1 cellular context compared by ENCODE assay signal in the genomic region with DNA sequence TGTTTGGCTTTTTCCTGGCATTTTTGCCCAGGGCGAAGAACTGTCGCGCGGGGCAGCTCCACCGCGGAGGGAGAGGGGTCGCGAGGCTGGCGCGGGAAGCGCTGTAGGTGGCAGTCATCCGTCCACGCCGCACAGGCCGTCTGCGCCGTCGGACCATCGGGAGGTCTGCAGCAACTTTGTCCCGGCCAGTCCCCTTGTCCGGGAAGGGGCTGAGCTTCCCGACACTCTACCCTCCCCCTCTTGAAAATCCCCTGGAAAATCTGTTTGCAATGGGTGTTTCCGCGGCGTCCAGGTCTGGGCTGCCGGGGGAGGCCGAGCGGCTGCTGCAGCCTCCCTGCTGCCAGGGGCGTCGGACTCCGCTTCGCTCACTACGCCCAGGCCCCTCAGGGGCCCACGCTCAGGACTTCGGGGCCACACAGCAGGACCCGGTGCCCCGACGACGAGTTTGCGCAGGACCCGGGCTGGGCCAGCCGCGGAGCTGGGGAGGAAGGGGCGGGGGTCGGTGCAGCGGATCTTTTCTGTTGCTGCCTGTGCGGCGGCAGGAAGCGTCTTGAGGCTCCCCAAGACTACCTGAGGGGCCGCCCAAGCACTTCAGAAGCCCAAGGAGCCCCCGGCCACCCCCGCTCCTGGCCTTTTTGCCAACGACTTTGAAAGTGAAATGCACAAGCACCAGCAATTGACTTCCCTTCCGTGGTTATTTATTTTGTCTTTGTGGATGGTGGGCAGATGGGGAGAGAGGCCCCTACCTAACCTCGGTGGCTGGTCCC.
TF ChIP-seq lines count a peak whose summit lies in the region.

No MANE protein-coding gene starts in this region.

TF ChIP-seq in HepG2, 621 proteins besides CTCF, POLR2A, EP300 and RAD21 (continues in another document):
- TF ChIP-seq ZNF883 (CRISPR knock-in tag; IDR thresholded peaks at IDR 0.05; ENCODE audit: not compliant biosample characterization) = peak; percentile 56
- no peak for TF ChIP-seq ZNF761 (CRISPR knock-in tag; conservative IDR thresholded peaks at IDR 0.05)
- TF ChIP-seq KLF9 (CRISPR knock-in tag; IDR thresholded peaks at IDR 0.05; ENCODE audit: low read depth) = no peak
- no peak for TF ChIP-seq ZNF781 (CRISPR knock-in tag; IDR thresholded peaks at IDR 0.05; ENCODE audit: borderline replicate concordance, not compliant biosample characterization)
- TF ChIP-seq ZZZ3 (CRISPR knock-in tag; IDR thresholded peaks at IDR 0.05; ENCODE audit: borderline replicate concordance) = no peak
- peak; percentile 38; the same call in 1 of the 2 replicates for TF ChIP-seq ZFX (CRISPR knock-in tag; IDR thresholded peaks at IDR 0.05; ENCODE audit: low read depth)
- TF ChIP-seq, protein P1, sequence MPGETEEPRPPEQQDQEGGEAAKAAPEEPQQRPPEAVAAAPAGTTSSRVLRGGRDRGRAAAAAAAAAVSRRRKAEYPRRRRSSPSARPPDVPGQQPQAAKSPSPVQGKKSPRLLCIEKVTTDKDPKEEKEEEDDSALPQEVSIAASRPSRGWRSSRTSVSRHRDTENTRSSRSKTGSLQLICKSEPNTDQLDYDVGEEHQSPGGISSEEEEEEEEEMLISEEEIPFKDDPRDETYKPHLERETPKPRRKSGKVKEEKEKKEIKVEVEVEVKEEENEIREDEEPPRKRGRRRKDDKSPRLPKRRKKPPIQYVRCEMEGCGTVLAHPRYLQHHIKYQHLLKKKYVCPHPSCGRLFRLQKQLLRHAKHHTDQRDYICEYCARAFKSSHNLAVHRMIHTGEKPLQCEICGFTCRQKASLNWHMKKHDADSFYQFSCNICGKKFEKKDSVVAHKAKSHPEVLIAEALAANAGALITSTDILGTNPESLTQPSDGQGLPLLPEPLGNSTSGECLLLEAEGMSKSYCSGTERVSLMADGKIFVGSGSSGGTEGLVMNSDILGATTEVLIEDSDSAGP (CRISPR knock-in tag; IDR thresholded peaks at IDR 0.05; ENCODE audit: borderline replicate concordance) = peak; percentile 54; the same call in 1 of the 2 replicates
- TF ChIP-seq PPARG (CRISPR knock-in tag; conservative IDR thresholded peaks at IDR 0.05) = 0 out of 2 replicates have a peak, but pooled peaks have one; percentile 18
- TF ChIP-seq PITX1 (CRISPR knock-in tag; IDR thresholded peaks at IDR 0.05) = no peak
- TF ChIP-seq LCORL (IDR thresholded peaks at IDR 0.05) = no peak
- peak; percentile 29; the same call in 1 of the 2 replicates for TF ChIP-seq LCORL (CRISPR knock-in tag; IDR thresholded peaks at IDR 0.05)
- 0 out of 2 replicates have a peak, but pooled peaks have one; percentile 12 for TF ChIP-seq ZSCAN9 (CRISPR knock-in tag; IDR thresholded peaks at IDR 0.05; ENCODE audit: borderline replicate concordance)
- no peak for TF ChIP-seq SMYD3 (CRISPR knock-in tag; IDR thresholded peaks at IDR 0.05)
- TF ChIP-seq NCOA2 (CRISPR knock-in tag; IDR thresholded peaks at IDR 0.05) = peak; percentile 77
- peak; percentile 65; the same call in 1 of the 2 replicates for TF ChIP-seq HOXA5 (CRISPR knock-in tag; IDR thresholded peaks at IDR 0.05)
- TF ChIP-seq KLF6 (CRISPR knock-in tag; IDR thresholded peaks at IDR 0.05) = 0 out of 2 replicates have a peak, but pooled peaks have one; percentile 23
- TF ChIP-seq, protein P2, sequence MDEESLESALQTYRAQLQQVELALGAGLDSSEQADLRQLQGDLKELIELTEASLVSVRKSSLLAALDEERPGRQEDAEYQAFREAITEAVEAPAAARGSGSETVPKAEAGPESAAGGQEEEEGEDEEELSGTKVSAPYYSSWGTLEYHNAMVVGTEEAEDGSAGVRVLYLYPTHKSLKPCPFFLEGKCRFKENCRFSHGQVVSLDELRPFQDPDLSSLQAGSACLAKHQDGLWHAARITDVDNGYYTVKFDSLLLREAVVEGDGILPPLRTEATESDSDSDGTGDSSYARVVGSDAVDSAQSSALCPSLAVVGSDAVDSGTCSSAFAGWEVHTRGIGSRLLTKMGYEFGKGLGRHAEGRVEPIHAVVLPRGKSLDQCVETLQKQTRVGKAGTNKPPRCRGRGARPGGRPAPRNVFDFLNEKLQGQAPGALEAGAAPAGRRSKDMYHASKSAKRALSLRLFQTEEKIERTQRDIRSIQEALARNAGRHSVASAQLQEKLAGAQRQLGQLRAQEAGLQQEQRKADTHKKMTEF (CRISPR knock-in tag; IDR thresholded peaks at IDR 0.05) = 0 out of 2 replicates have a peak, but pooled peaks have one; percentile 36
- peak; percentile 50 for TF ChIP-seq SAP130 (CRISPR knock-in tag; IDR thresholded peaks at IDR 0.05; ENCODE audit: low read depth)
- 0 out of 2 replicates have a peak, but pooled peaks have one; percentile 40 for TF ChIP-seq KDM4B (CRISPR knock-in tag; IDR thresholded peaks at IDR 0.05)
- TF ChIP-seq ZFP36L1 (CRISPR knock-in tag; IDR thresholded peaks at IDR 0.05) = 0 out of 2 replicates have a peak, but pooled peaks have one; percentile 35
- TF ChIP-seq, protein P3, sequence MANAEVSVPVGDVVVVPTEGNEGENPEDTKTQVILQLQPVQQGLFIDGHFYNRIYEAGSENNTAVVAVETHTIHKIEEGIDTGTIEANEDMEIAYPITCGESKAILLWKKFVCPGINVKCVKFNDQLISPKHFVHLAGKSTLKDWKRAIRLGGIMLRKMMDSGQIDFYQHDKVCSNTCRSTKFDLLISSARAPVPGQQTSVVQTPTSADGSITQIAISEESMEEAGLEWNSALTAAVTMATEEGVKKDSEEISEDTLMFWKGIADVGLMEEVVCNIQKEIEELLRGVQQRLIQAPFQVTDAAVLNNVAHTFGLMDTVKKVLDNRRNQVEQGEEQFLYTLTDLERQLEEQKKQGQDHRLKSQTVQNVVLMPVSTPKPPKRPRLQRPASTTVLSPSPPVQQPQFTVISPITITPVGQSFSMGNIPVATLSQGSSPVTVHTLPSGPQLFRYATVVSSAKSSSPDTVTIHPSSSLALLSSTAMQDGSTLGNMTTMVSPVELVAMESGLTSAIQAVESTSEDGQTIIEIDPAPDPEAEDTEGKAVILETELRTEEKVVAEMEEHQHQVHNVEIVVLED (CRISPR knock-in tag; IDR thresholded peaks at IDR 0.05; ENCODE audit: borderline replicate concordance) = peak; percentile 25; the same call in 1 of the 2 replicates
- TF ChIP-seq SIX4 (CRISPR knock-in tag; IDR thresholded peaks at IDR 0.05) = 0 out of 2 replicates have a peak, but pooled peaks have one; percentile 26
- TF ChIP-seq, protein P4, sequence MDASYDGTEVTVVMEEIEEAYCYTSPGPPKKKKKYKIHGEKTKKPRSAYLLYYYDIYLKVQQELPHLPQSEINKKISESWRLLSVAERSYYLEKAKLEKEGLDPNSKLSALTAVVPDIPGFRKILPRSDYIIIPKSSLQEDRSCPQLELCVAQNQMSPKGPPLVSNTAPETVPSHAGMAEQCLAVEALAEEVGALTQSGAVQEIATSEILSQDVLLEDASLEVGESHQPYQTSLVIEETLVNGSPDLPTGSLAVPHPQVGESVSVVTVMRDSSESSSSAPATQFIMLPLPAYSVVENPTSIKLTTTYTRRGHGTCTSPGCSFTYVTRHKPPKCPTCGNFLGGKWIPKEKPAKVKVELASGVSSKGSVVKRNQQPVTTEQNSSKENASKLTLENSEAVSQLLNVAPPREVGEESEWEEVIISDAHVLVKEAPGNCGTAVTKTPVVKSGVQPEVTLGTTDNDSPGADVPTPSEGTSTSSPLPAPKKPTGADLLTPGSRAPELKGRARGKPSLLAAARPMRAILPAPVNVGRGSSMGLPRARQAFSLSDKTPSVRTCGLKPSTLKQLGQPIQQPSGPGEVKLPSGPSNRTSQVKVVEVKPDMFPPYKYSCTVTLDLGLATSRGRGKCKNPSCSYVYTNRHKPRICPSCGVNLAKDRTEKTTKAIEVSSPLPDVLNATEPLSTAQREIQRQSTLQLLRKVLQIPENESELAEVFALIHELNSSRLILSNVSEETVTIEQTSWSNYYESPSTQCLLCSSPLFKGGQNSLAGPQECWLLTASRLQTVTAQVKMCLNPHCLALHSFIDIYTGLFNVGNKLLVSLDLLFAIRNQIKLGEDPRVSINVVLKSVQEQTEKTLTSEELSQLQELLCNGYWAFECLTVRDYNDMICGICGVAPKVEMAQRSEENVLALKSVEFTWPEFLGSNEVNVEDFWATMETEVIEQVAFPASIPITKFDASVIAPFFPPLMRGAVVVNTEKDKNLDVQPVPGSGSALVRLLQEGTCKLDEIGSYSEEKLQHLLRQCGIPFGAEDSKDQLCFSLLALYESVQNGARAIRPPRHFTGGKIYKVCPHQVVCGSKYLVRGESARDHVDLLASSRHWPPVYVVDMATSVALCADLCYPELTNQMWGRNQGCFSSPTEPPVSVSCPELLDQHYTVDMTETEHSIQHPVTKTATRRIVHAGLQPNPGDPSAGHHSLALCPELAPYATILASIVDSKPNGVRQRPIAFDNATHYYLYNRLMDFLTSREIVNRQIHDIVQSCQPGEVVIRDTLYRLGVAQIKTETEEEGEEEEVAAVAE (CRISPR knock-in tag; IDR thresholded peaks at IDR 0.05; ENCODE audit: borderline replicate concordance) = no peak
- TF ChIP-seq, protein P5, sequence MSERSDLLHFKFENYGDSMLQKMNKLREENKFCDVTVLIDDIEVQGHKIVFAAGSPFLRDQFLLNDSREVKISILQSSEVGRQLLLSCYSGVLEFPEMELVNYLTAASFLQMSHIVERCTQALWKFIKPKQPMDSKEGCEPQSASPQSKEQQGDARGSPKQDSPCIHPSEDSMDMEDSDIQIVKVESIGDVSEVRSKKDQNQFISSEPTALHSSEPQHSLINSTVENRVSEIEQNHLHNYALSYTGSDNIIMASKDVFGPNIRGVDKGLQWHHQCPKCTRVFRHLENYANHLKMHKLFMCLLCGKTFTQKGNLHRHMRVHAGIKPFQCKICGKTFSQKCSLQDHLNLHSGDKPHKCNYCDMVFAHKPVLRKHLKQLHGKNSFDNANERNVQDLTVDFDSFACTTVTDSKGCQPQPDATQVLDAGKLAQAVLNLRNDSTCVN (CRISPR knock-in tag; IDR thresholded peaks at IDR 0.05; ENCODE audit: borderline replicate concordance) = peak; percentile 23; the same call in 1 of the 2 replicates
- peak; percentile 68 for TF ChIP-seq ZNF777 (CRISPR knock-in tag; IDR thresholded peaks at IDR 0.05)
- peak; percentile 58; the same call in 1 of the 2 replicates for TF ChIP-seq HOXA3 (CRISPR knock-in tag; IDR thresholded peaks at IDR 0.05)
- peak; percentile 13 for TF ChIP-seq PRPF4 (IDR thresholded peaks at IDR 0.05; ENCODE audit: low read depth, low read length, poor library complexity, severe bottlenecking)
- TF ChIP-seq MED1 (CRISPR knock-in tag; IDR thresholded peaks at IDR 0.05) = 0 out of 2 replicates have a peak, but pooled peaks have one; percentile 10
- TF ChIP-seq, protein P6, sequence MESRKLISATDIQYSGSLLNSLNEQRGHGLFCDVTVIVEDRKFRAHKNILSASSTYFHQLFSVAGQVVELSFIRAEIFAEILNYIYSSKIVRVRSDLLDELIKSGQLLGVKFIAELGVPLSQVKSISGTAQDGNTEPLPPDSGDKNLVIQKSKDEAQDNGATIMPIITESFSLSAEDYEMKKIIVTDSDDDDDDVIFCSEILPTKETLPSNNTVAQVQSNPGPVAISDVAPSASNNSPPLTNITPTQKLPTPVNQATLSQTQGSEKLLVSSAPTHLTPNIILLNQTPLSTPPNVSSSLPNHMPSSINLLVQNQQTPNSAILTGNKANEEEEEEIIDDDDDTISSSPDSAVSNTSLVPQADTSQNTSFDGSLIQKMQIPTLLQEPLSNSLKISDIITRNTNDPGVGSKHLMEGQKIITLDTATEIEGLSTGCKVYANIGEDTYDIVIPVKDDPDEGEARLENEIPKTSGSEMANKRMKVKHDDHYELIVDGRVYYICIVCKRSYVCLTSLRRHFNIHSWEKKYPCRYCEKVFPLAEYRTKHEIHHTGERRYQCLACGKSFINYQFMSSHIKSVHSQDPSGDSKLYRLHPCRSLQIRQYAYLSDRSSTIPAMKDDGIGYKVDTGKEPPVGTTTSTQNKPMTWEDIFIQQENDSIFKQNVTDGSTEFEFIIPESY (CRISPR knock-in tag; IDR thresholded peaks at IDR 0.05) = peak; percentile 92
- TF ChIP-seq PTBP1 (IDR thresholded peaks at IDR 0.05; ENCODE audit: low read depth, low read length, poor library complexity, severe bottlenecking) = peak; percentile 47
- TF ChIP-seq SOX5 (CRISPR knock-in tag; IDR thresholded peaks at IDR 0.05; ENCODE audit: borderline replicate concordance) = peak; percentile 43; the same call in 1 of the 2 replicates
- TF ChIP-seq, protein P7, sequence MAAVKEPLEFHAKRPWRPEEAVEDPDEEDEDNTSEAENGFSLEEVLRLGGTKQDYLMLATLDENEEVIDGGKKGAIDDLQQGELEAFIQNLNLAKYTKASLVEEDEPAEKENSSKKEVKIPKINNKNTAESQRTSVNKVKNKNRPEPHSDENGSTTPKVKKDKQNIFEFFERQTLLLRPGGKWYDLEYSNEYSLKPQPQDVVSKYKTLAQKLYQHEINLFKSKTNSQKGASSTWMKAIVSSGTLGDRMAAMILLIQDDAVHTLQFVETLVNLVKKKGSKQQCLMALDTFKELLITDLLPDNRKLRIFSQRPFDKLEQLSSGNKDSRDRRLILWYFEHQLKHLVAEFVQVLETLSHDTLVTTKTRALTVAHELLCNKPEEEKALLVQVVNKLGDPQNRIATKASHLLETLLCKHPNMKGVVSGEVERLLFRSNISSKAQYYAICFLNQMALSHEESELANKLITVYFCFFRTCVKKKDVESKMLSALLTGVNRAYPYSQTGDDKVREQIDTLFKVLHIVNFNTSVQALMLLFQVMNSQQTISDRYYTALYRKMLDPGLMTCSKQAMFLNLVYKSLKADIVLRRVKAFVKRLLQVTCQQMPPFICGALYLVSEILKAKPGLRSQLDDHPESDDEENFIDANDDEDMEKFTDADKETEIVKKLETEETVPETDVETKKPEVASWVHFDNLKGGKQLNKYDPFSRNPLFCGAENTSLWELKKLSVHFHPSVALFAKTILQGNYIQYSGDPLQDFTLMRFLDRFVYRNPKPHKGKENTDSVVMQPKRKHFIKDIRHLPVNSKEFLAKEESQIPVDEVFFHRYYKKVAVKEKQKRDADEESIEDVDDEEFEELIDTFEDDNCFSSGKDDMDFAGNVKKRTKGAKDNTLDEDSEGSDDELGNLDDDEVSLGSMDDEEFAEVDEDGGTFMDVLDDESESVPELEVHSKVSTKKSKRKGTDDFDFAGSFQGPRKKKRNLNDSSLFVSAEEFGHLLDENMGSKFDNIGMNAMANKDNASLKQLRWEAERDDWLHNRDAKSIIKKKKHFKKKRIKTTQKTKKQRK (IDR thresholded peaks at IDR 0.05; ENCODE audit: low read length) = no peak
- TF ChIP-seq ZSCAN21 (CRISPR knock-in tag; IDR thresholded peaks at IDR 0.05; ENCODE audit: borderline replicate concordance) = peak; percentile 50; the same call in 1 of the 2 replicates
- TF ChIP-seq SRSF1 (optimal IDR thresholded peaks at IDR 0.05; ENCODE audit: low read depth, low read length) = peak; percentile 2
- peak; percentile 34; the same call in 1 of the 2 replicates for TF ChIP-seq ETV5 (CRISPR knock-in tag; IDR thresholded peaks at IDR 0.05; ENCODE audit: borderline replicate concordance)
